Comparison of ENCODE assay signal across 19 cellular contexts in genomic region chr5:91072891-91073290, GRCh38.
DNase-seq lines count a peak whose midpoint lies in the region; FAIRE-seq and TF ChIP-seq lines count a peak whose summit lies in the region.
"Had no signal": no experiment of that assay in that cellular context is flagged by ENCODE, and none has a peak within 500 bp of the region (broad histone marks: within the 10 kb centered on the region; RNA-seq: fewer than 3 reads in every experiment).

No MANE protein-coding gene starts in this region.

- TF ChIP-seq CTCF in astrocyte (IDR thresholded peaks at IDR 0.05; ENCODE audit: insufficient read depth, low read depth, low read length) = no peak

- no peaks in the 10 kb centered on the region for H3K36me3 Mint-ChIP-seq in astrocyte (ENCODE audit: low read depth, unreplicated experiment)

- peaks cover 25% of the 10 kb centered on the region for H3K4me1 Mint-ChIP-seq in astrocyte (ENCODE audit: low read depth, unreplicated experiment)
- H3K4me1 Mint-ChIP-seq: activated CD4-positive, alpha-beta T cell treated with anti-CD3 and anti-CD28 coated beads, Interleukin-2, amount 10 ng/mL, durations not matched to agents 24 days and 14 days had no signal

- no peaks in the 10 kb centered on the region for H3K9me3 Mint-ChIP-seq in astrocyte (ENCODE audit: unreplicated experiment)
- H3K9me3 Mint-ChIP-seq: activated CD4-positive, alpha-beta T cell treated with anti-CD3 and anti-CD28 coated beads, Interleukin-2, amount 10 ng/mL, durations not matched to agents 24 days and 14 days had no signal

- H3K4me2 ChIP-seq in astrocyte (ENCODE audit: low read length) = no peak overlapping the region
- H3K4me2 ChIP-seq: KMS-11 had no signal

- peak; percentile 41 for FAIRE-seq in astrocyte (lab: Jason Lieb, UNC)
- FAIRE-seq: GM18507 had no signal

- no peaks in the 10 kb centered on the region for H3K4me1 ChIP-seq in astrocyte (ENCODE audit: insufficient read depth, low read length)
- H3K4me1 ChIP-seq: gastrocnemius medialis had no signal

- H3K9me3 ChIP-seq in astrocyte (ENCODE audit: insufficient read depth, low read depth, low read length) = no peaks in the 10 kb centered on the region
- H3K9me3 ChIP-seq: ascending aorta, gastrocnemius medialis had no signal

- no peaks in the 10 kb centered on the region for H3K36me3 ChIP-seq in astrocyte (ENCODE audit: insufficient read depth, low read length)
- H3K36me3 ChIP-seq: ascending aorta, gastrocnemius medialis had no signal

- H3K4me3 ChIP-seq in astrocyte (ENCODE audit: insufficient read depth, low read depth, low read length) = no peak overlapping the region
- no peak overlapping the region for H3K4me3 ChIP-seq in skeletal muscle cell (ENCODE audit: low read depth, low read length)
- H3K4me3 ChIP-seq: ascending aorta, gastrocnemius medialis had no signal

- H3K9ac ChIP-seq in astrocyte (ENCODE audit: low read length) = no peak overlapping the region
- H3K9ac ChIP-seq: KMS-11 had no signal

- H3K27ac ChIP-seq in astrocyte (ENCODE audit: low read depth, low read length) = no peak overlapping the region
- H3K27ac ChIP-seq: ascending aorta, gastrocnemius medialis, KMS-11 had no signal

- no peaks in the 10 kb centered on the region for H3K79me2 ChIP-seq in astrocyte (ENCODE audit: insufficient read depth, low read length)

- H2AFZ ChIP-seq in astrocyte (ENCODE audit: low read depth, low read length) = no peak overlapping the region

- H4K20me1 ChIP-seq in astrocyte (ENCODE audit: insufficient read depth, low read length) = no peaks in the 10 kb centered on the region

- H3K4me3 Mint-ChIP-seq in astrocyte (ENCODE audit: unreplicated experiment) = no peak overlapping the region
- H3K4me3 Mint-ChIP-seq: activated CD4-positive, alpha-beta T cell treated with anti-CD3 and anti-CD28 coated beads, Interleukin-2, amount 10 ng/mL, durations not matched to agents 24 days and 14 days had no signal

- DNase-seq in EL (peak; percentile 11), astrocyte (ENCODE audit: low read depth) (peak; percentile 80), fibroblast of the conjunctiva (ENCODE audit: low read depth) (peak; percentile 40), skeletal muscle cell (ENCODE audit: low read depth) (peak; percentile 69), NCI-H146 treated with DMSO at 0.1 percent for 48 hours (lab: John Stamatoyannopoulos, UW; ENCODE audit: unreplicated experiment) (no peak), cortex of kidney (lab: John Stamatoyannopoulos, UW) (no peak), NCI-H2196 treated with DMSO at 0.1 percent for 48 hours (lab: John Stamatoyannopoulos, UW; ENCODE audit: unreplicated experiment) (no peak), NCI-H1048 (lab: John Stamatoyannopoulos, UW) (no peak)
- DNase-seq: activated CD4-positive, alpha-beta T cell treated with anti-CD3 and anti-CD28 coated beads, Interleukin-2, amount 10 ng/mL, durations not matched to agents 24 days and 14 days; activated CD8-positive, alpha-beta memory T cell treated with anti-CD3 and anti-CD28 coated beads, Interleukin-2, amount 50 U/mL, for 48 hours; C1 segment of cervical spinal cord; gastrocnemius medialis; H7; NCI-H1105; NCI-H2171 treated with DMSO at 0.1 percent for 48 hours; NCI-H774 had no signal

- H3K27me3 Mint-ChIP-seq in astrocyte (ENCODE audit: low read depth, unreplicated experiment) = no peaks in the 10 kb centered on the region

- H3K27me3 ChIP-seq in astrocyte (ENCODE audit: insufficient read depth, low read length) = no peaks in the 10 kb centered on the region
- H3K27me3 ChIP-seq: ascending aorta, gastrocnemius medialis had no signal

- H3K27ac Mint-ChIP-seq in astrocyte (ENCODE audit: unreplicated experiment) = peak overlapping the region; percentile 72
- H3K27ac Mint-ChIP-seq: activated CD4-positive, alpha-beta T cell treated with anti-CD3 and anti-CD28 coated beads, Interleukin-2, amount 10 ng/mL, durations not matched to agents 24 days and 14 days had no signal

Comparison
In these comparisons a context has a peak if more than half of its experiments do, and no peak if none do; other contexts are left out.
1. DNase-seq: peak in EL (single experiment), astrocyte (single experiment), fibroblast of the conjunctiva (single experiment) and skeletal muscle cell (single experiment); none in NCI-H146 treated with DMSO at 0.1 percent for 48 hours (single experiment), cortex of kidney (single experiment), NCI-H2196 treated with DMSO at 0.1 percent for 48 hours (single experiment) and NCI-H1048 (single experiment).